ENCODE assay signal across 22 cellular contexts in genomic region chr9:10251490-10251889, GRCh38.
A peak's percentile ranks its signal among the peaks of the same experiment; 100 is the strongest.
DNase-seq lines count a peak whose midpoint lies in the region; ATAC-seq, FAIRE-seq and TF ChIP-seq lines count a peak whose summit lies in the region.
"Had no signal": no experiment of that assay in that cellular context is flagged by ENCODE, and none has a peak within 500 bp of the region (broad histone marks: within the 10 kb centered on the region; RNA-seq: fewer than 3 reads in every experiment).

No MANE protein-coding gene starts in this region.

- no peak for FAIRE-seq in astrocyte (lab: Jason Lieb, UNC)
- FAIRE-seq: K562, small intestine had no signal

- H2AFZ ChIP-seq in astrocyte (ENCODE audit: low read depth, low read length), result no peak overlapping the region
- H2AFZ ChIP-seq: parathyroid adenoma had no signal

- H3K4me1 ChIP-seq in astrocyte (ENCODE audit: insufficient read depth, low read length) (peaks cover 6% of the 10 kb centered on the region), aorta (ENCODE audit: control insufficient read depth in 1 of 2, insufficient read depth in 2 of 2, low read length in 2 of 2) (no peaks in the 10 kb centered on the region)
- H3K4me1 ChIP-seq: BE2C, Caco-2, parathyroid adenoma, SJCRH30, uterus had no signal

- H3K4me2 ChIP-seq in astrocyte (ENCODE audit: low read length), result no peak overlapping the region

- H3K9me3 ChIP-seq in astrocyte (ENCODE audit: insufficient read depth, low read depth, low read length), result no peaks in the 10 kb centered on the region
- no peaks in the 10 kb centered on the region for H3K9me3 ChIP-seq in aorta (ENCODE audit: control insufficient read depth, low read length)
- H3K9me3 ChIP-seq: BE2C, Caco-2, SJCRH30, uterus had no signal

- no peak for ATAC-seq in aorta (ENCODE audit: low FRiP score)
- ATAC-seq: K562; naive thymus-derived CD4-positive, alpha-beta T cell had no signal

- H3K36me3 Mint-ChIP-seq in astrocyte (ENCODE audit: low read depth, unreplicated experiment), result no peaks in the 10 kb centered on the region
- H3K36me3 Mint-ChIP-seq: memory B cell; naive thymus-derived CD4-positive, alpha-beta T cell had no signal

- H3K4me1 Mint-ChIP-seq in astrocyte (ENCODE audit: low read depth, unreplicated experiment), result peaks cover 1% of the 10 kb centered on the region
- H3K4me1 Mint-ChIP-seq: memory B cell; naive thymus-derived CD4-positive, alpha-beta T cell had no signal

- no peak overlapping the region for H3K27ac Mint-ChIP-seq in astrocyte (ENCODE audit: unreplicated experiment)
- H3K27ac Mint-ChIP-seq: H9; memory B cell; naive thymus-derived CD4-positive, alpha-beta T cell had no signal

- DNase-seq in M059J (ENCODE audit: low read depth) (peak; percentile 1), astrocyte (ENCODE audit: low read depth) (peak; percentile 43), glomerular visceral epithelial cell (ENCODE audit: extremely low spot score) (peak; percentile 29), retinal pigment epithelial cell (ENCODE audit: low read depth) (peak; percentile 75), aorta (no peak), DMS79 treated with DMSO at 0.1 percent for 48 hours (lab: John Stamatoyannopoulos, UW) (no peak), NOMO-1 treated with dmso at 0.1 percent for 144 hours (lab: John Stamatoyannopoulos, UW; ENCODE audit: unreplicated experiment) (no peak)
- DNase-seq: activated CD4-positive, CD25-positive, alpha-beta regulatory T cell treated with anti-CD3 and anti-CD28 coated beads, Interleukin-2, amount 50 U/mL, for 72 hours; activated gamma-delta T cell treated with Interleukin-2 at 50 U/mL for 16 hours; BE2C; Caco-2; H9; naive thymus-derived CD4-positive, alpha-beta T cell; NCI-H510A; SJCRH30; small intestine; stimulated activated CD4-positive, alpha-beta T cell treated with anti-CD3 and anti-CD28 coated beads, Interleukin-4, amount 100 ng/mL, for 1 hour; uterus had no signal

- H3K4me3 ChIP-seq in astrocyte (ENCODE audit: insufficient read depth, low read depth, low read length) (no peak overlapping the region), retinal pigment epithelial cell (ENCODE audit: low read length) (no peak overlapping the region), aorta (ENCODE audit: low read length in 2 of 2) (no peak overlapping the region)
- H3K4me3 ChIP-seq: coronary artery, K562, SJCRH30, uterus had no signal

- TF ChIP-seq CTCF in astrocyte (IDR thresholded peaks at IDR 0.05; ENCODE audit: insufficient read depth, low read depth, low read length) (no peak), retinal pigment epithelial cell (conservative IDR thresholded peaks at IDR 0.05; ENCODE audit: low read depth, low read length) (no peak)

- H3K36me3 ChIP-seq in astrocyte (ENCODE audit: insufficient read depth, low read length) (no peaks in the 10 kb centered on the region), aorta (ENCODE audit: control insufficient read depth in 1 of 2, insufficient read depth in 2 of 2, low read length in 1 of 2) (no peaks in the 10 kb centered on the region)
- H3K36me3 ChIP-seq: BE2C, SJCRH30, uterus had no signal

- intact Hi-C loops in aorta (cut with DNase I), result no loop called here

- 79 to 87% methylated on average over 1 of the region's 1 CpG for WGBS in aorta, 2 donors

- H3K9me3 Mint-ChIP-seq in astrocyte (ENCODE audit: unreplicated experiment), result no peaks in the 10 kb centered on the region
- H3K9me3 Mint-ChIP-seq: H9, memory B cell had no signal

- no peak overlapping the region for H3K27ac ChIP-seq in astrocyte (ENCODE audit: low read depth, low read length)
- H3K27ac ChIP-seq in aorta (ENCODE audit: low read depth in 1 of 2, low read length in 2 of 2), result no peak overlapping the region
- H3K27ac ChIP-seq: coronary artery, parathyroid adenoma, SJCRH30, uterus had no signal

- no peak overlapping the region for H3K9ac ChIP-seq in astrocyte (ENCODE audit: low read length)
- H3K9ac ChIP-seq: parathyroid adenoma had no signal

- H3K79me2 ChIP-seq in astrocyte (ENCODE audit: insufficient read depth, low read length), result no peaks in the 10 kb centered on the region
- H3K79me2 ChIP-seq: parathyroid adenoma had no signal

- no peak overlapping the region for H3K4me3 Mint-ChIP-seq in astrocyte (ENCODE audit: unreplicated experiment)
- H3K4me3 Mint-ChIP-seq: H9; memory B cell; naive thymus-derived CD4-positive, alpha-beta T cell had no signal

- H4K20me1 ChIP-seq in astrocyte (ENCODE audit: insufficient read depth, low read length), result no peaks in the 10 kb centered on the region

- no peaks in the 10 kb centered on the region for H3K27me3 Mint-ChIP-seq in astrocyte (ENCODE audit: low read depth, unreplicated experiment)
- H3K27me3 Mint-ChIP-seq: memory B cell; naive thymus-derived CD4-positive, alpha-beta T cell had no signal

- no peaks in the 10 kb centered on the region for H3K27me3 ChIP-seq in astrocyte (ENCODE audit: insufficient read depth, low read length)
- no peaks in the 10 kb centered on the region for H3K27me3 ChIP-seq in aorta (ENCODE audit: control insufficient read depth in 1 of 2, insufficient read depth in 2 of 2, low read length in 1 of 2)
- H3K27me3 ChIP-seq: BE2C, SJCRH30, uterus had no signal

Comparison
In these comparisons a context has a peak if more than half of its experiments do, and no peak if none do; other contexts are left out.
1. DNase-seq: peak in M059J (single experiment), astrocyte (single experiment), glomerular visceral epithelial cell (single experiment) and retinal pigment epithelial cell (single experiment); none in aorta (0 of 2), DMS79 treated with DMSO at 0.1 percent for 48 hours (single experiment) and NOMO-1 treated with dmso at 0.1 percent for 144 hours (single experiment).